In the genomic region with DNA sequence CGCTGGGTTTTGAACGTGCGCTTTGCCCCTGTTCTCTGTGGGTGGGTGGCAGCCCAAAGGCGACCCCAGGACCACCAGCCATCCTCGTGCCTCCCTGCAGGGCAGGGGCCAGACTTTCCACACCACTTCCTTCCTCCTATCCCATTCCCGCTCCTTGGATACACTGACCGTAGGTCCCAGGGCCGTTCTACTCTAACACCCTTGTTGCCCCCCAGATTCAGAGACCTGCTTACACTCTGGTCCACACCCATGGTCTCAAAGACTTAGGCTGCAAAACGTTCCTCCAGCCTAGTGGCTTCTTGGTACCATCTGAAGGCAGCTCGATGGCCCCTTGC, we compare ENCODE assay signal across 13 cellular contexts. TPM values are rescaled to one million over a fixed set of nuclear protein-coding genes. Genes with fewer than 3 reads are reported as not detected.
DNase-seq lines count a peak whose midpoint lies in the region; ATAC-seq and TF ChIP-seq lines count a peak whose summit lies in the region.
"Had no signal": no experiment of that assay in that cellular context is flagged by ENCODE, and none has a peak within 500 bp of the region (broad histone marks: within the 10 kb centered on the region; RNA-seq: fewer than 3 reads in every experiment).

No MANE protein-coding gene starts in this region.

- peak overlapping the region; percentile 80 for H3K4me2 ChIP-seq in hepatocyte

- no peaks in the 10 kb centered on the region for H3K9me3 ChIP-seq in ES-I3 (ENCODE audit: control insufficient read depth, insufficient read depth, low read length)
- no peaks in the 10 kb centered on the region for H3K9me3 ChIP-seq in WERI-Rb-1 (ENCODE audit: severe bottlenecking)
- no peaks in the 10 kb centered on the region for H3K9me3 ChIP-seq in hepatocyte (ENCODE audit: low read depth)

- peak overlapping the region; percentile 91; the same call in 1 of the 2 replicates for H3K9ac ChIP-seq in ES-I3 (ENCODE audit: low read depth, low read length)

- H3K36me3 ChIP-seq in ES-I3 (ENCODE audit: insufficient read depth, low read length) (no peaks in the 10 kb centered on the region), WERI-Rb-1 (no peaks in the 10 kb centered on the region), hepatocyte (replicated peaks; ENCODE audit: insufficient read depth, low read depth) (no peaks in the 10 kb centered on the region)

- DNase-seq in WERI-Rb-1 (no peak), hepatocyte (ENCODE audit: low spot score) (no peak), retinal pigment epithelial cell (ENCODE audit: low read depth) (no peak), T1000 (lab: John Stamatoyannopoulos, UW) (no peak), COLO829 (ENCODE audit: low spot score) (no peak), NCI-H1930 (lab: John Stamatoyannopoulos, UW) (no peak)
- DNase-seq: activated CD4-positive, CD25-positive, alpha-beta regulatory T cell; DMS153; KG1; NCI-H2081 treated with DMSO at 0.1 percent for 48 hours had no signal

- 43% methylated on average over 10 of the region's 10 CpGs for WGBS in hepatocyte (ENCODE audit: low lambda C conversion rate, missing lambda C conversion rate)

- H2AFZ ChIP-seq in hepatocyte = no peak overlapping the region

- no peaks in the 10 kb centered on the region for H3K79me2 ChIP-seq in hepatocyte

- H3K27ac ChIP-seq in WERI-Rb-1 (no peak overlapping the region), hepatocyte (no peak overlapping the region)

- no peaks in the 10 kb centered on the region for H4K20me1 ChIP-seq in hepatocyte (ENCODE audit: insufficient read depth, poor library complexity, severe bottlenecking)

- no peaks in the 10 kb centered on the region for H3K9me2 ChIP-seq in hepatocyte (replicated peaks; ENCODE audit: insufficient read depth)

- H3K27me3 ChIP-seq in WERI-Rb-1 (ENCODE audit: insufficient read depth, low read depth, severe bottlenecking) (no peaks in the 10 kb centered on the region), hepatocyte (peaks cover 76% of the 10 kb centered on the region)

- H3K4me3 ChIP-seq in WERI-Rb-1 (ENCODE audit: low read depth, low read length) = peak overlapping the region; percentile 36
- H3K4me3 ChIP-seq in hepatocyte = no peak overlapping the region
- H3K4me3 ChIP-seq in retinal pigment epithelial cell (ENCODE audit: low read length) = peak overlapping the region; percentile 20

- H3K4me1 ChIP-seq in ES-I3 (ENCODE audit: insufficient read depth, low read length) = peaks cover 3% of the 10 kb centered on the region; the same call in 1 of the 2 replicates
- H3K4me1 ChIP-seq in hepatocyte (ENCODE audit: insufficient read depth) = no peaks in the 10 kb centered on the region

- TF ChIP-seq CTCF in WERI-Rb-1 (IDR thresholded peaks at IDR 0.05; ENCODE audit: low read depth, low read length) = no peak
- TF ChIP-seq CTCF in hepatocyte (IDR thresholded peaks at IDR 0.05; ENCODE audit: poor library complexity) = no peak
- no peak for TF ChIP-seq CTCF in retinal pigment epithelial cell (conservative IDR thresholded peaks at IDR 0.05; ENCODE audit: low read depth, low read length)

- ATAC-seq in GM18870 (IDR thresholded peaks at IDR 0.05; ENCODE audit: unreplicated experiment) = no peak
- ATAC-seq: Panc1 had no signal

RNA-seq across cellular contexts. Expression of a gene that starts 0.3 kb away (rescaled TPM):
- total RNA-seq in hepatocyte = 0.07 TPM in 1 of 2 replicates, not detected in the other
- polyA plus RNA-seq in hepatocyte = not detected in 2 replicates
